ENCODE assay signal across 16 cellular contexts in the genomic region with DNA sequence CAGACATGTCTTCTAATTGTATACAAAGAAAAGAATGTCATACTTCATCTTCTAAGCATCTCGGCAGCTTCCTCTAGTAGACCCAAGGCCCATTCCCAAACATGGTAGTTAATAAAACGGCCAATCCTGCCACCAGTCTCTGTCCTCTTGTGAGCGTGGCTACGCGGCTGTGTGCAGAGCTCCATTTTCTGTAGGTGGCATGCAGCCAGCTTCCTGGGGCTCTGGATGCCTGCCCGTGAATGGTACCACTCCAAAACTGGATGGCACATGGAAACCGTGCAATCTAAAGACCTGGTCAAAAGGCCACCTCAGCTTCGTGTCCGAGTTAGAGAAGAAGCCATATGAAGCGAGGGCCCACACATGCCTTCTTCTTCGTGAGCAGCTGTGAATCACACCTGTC.
DNase-seq lines count a peak whose midpoint lies in the region; ATAC-seq and TF ChIP-seq lines count a peak whose summit lies in the region.
"Had no signal": no experiment of that assay in that cellular context is flagged by ENCODE, and none has a peak within 500 bp of the region (broad histone marks: within the 10 kb centered on the region; RNA-seq: fewer than 3 reads in every experiment).

No MANE protein-coding gene starts in this region.

- intact Hi-C loops in left ventricle myocardium superior (cut with micrococcal nuclease): no loop called here

- no peaks in the 10 kb centered on the region for H3K79me2 ChIP-seq in SK-N-SH (ENCODE audit: insufficient read depth)

- CTCF ChIA-PET in SK-N-SH (lab: Yijun Ruan, JAX): no interaction called here

- no peak for TF ChIP-seq RAD21 in SK-N-SH (IDR thresholded peaks at IDR 0.05; ENCODE audit: low read length)

- peak; percentile 72 for DNase-seq in COR-L47 (lab: John Stamatoyannopoulos, UW)
- peak; percentile 72 for DNase-seq in NCI-H146 (lab: John Stamatoyannopoulos, UW)
- DNase-seq in NCI-H69 (lab: John Stamatoyannopoulos, UW): peak; percentile 93
- peak; percentile 72 for DNase-seq in left ventricle myocardium superior
- no peak for DNase-seq in foreskin fibroblast
- DNase-seq in SK-N-SH: no peak
- DNase-seq in NCI-H1048 (lab: John Stamatoyannopoulos, UW): no peak
- DNase-seq: activated CD4-positive, alpha-beta T cell treated with anti-CD3 and anti-CD28 coated beads, Interleukin-2, amount 10 ng/mL, durations not matched to agents 7 days and 5 days; activated naive CD4-positive, alpha-beta T cell treated with anti-CD3 and anti-CD28 coated beads, Interleukin-2, amount 50 U/mL, for 16 hours; CD8-positive, alpha-beta T cell; cortex of kidney; GDM1; GOT3; immature natural killer cell; NCI-H187 had no signal

- H3K9me3 ChIP-seq in SK-N-SH: no peaks in the 10 kb centered on the region

- H3K9ac ChIP-seq in SK-N-SH: no peak overlapping the region

- POLR2A ChIA-PET in SK-N-SH (lab: Yijun Ruan, JAX): no interaction called here

- 68% methylated on average over 6 of the region's 11 CpGs for WGBS in SK-N-SH (ENCODE audit: low lambda C conversion rate)

- peaks cover 0 to 3% of the 10 kb centered on the region in 2 experiments; a peak in 2 of 4 replicates for H3K4me1 ChIP-seq in SK-N-SH (ENCODE audit: control insufficient read depth in 1 of 2, insufficient read depth in 2 of 2, low read depth in 1 of 2, low read length in 1 of 2)

- 0 out of 2 replicates have a peak, but pooled peaks cover 3% of the 10 kb centered on the region for H4K20me1 ChIP-seq in SK-N-SH (ENCODE audit: insufficient read depth)

- no peaks in the 10 kb centered on the region for H3K36me3 ChIP-seq in SK-N-SH (replicated peaks in 1 of 2; ENCODE audit: control insufficient read depth in 1 of 2, insufficient read depth in 2 of 2, low read length in 1 of 2)

- peak; percentile 91 for ATAC-seq in left ventricle myocardium superior
- no peak for ATAC-seq in GM18519 (IDR thresholded peaks at IDR 0.05; ENCODE audit: low FRiP score, unreplicated experiment)
- ATAC-seq: CD8-positive, alpha-beta T cell had no signal

- no peak overlapping the region for H2AFZ ChIP-seq in SK-N-SH (ENCODE audit: low read depth)

- no peak overlapping the region for H3K4me2 ChIP-seq in SK-N-SH

- H3K4me3 ChIP-seq in foreskin fibroblast (ENCODE audit: low read depth in 1 of 2, low read length in 2 of 2): no peak overlapping the region
- no peak overlapping the region for H3K4me3 ChIP-seq in SK-N-SH (ENCODE audit: low read depth in 2 of 2, low read length in 1 of 2)

- H3F3A ChIP-seq in SK-N-SH (replicated peaks; ENCODE audit: insufficient read depth): no peaks in the 10 kb centered on the region

- no peak overlapping the region for H3K27ac ChIP-seq in SK-N-SH (ENCODE audit: low read depth in 2 of 2, low read length in 1 of 2)

- H3K9me2 ChIP-seq in SK-N-SH: no peaks in the 10 kb centered on the region

- no peak for TF ChIP-seq EP300 in SK-N-SH (IDR thresholded peaks at IDR 0.05; ENCODE audit: borderline replicate concordance in 1 of 2, low read depth in 1 of 2, low read length in 1 of 2)

- no peak for TF ChIP-seq CTCF in foreskin fibroblast (IDR thresholded peaks at IDR 0.05; ENCODE audit: low read depth, low read length)
- TF ChIP-seq CTCF in SK-N-SH (IDR thresholded peaks at IDR 0.05): no peak

- H3K27me3 ChIP-seq in SK-N-SH (ENCODE audit: insufficient read depth): no peaks in the 10 kb centered on the region

TF ChIP-seq in SK-N-SH, 30 proteins besides CTCF, POLR2A, EP300 and RAD21:
- TF ChIP-seq FOSL2 (IDR thresholded peaks at IDR 0.05; ENCODE audit: borderline replicate concordance, low read depth): no peak
- no peak for TF ChIP-seq FOXJ3 (CRISPR knock-in tag; IDR thresholded peaks at IDR 0.05)
- TF ChIP-seq REST (IDR thresholded peaks at IDR 0.05; ENCODE audit: low read depth, low read length): no peak
- TF ChIP-seq TAF1 (IDR thresholded peaks at IDR 0.05; ENCODE audit: borderline replicate concordance, low read depth, low read length): no peak
- TF ChIP-seq POLR2AphosphoS5 (IDR thresholded peaks at IDR 0.05; ENCODE audit: low read depth, low read length): no peak
- TF ChIP-seq, protein P1, sequence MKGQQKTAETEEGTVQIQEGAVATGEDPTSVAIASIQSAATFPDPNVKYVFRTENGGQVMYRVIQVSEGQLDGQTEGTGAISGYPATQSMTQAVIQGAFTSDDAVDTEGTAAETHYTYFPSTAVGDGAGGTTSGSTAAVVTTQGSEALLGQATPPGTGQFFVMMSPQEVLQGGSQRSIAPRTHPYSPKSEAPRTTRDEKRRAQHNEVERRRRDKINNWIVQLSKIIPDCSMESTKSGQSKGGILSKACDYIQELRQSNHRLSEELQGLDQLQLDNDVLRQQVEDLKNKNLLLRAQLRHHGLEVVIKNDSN (IDR thresholded peaks at IDR 0.05; ENCODE audit: borderline replicate concordance, low read depth): no peak
- TF ChIP-seq MEF2A (IDR thresholded peaks at IDR 0.05; ENCODE audit: borderline replicate concordance, low read depth): no peak
- TF ChIP-seq GATA2 (CRISPR knock-in tag; IDR thresholded peaks at IDR 0.05): no peak
- TF ChIP-seq NFIC (IDR thresholded peaks at IDR 0.05; ENCODE audit: borderline replicate concordance): no peak
- no peak for TF ChIP-seq ELF1 (IDR thresholded peaks at IDR 0.05)
- no peak for TF ChIP-seq TEAD4 (IDR thresholded peaks at IDR 0.05; ENCODE audit: borderline replicate concordance, insufficient read depth)
- TF ChIP-seq ZBTB33 (IDR thresholded peaks at IDR 0.05; ENCODE audit: borderline replicate concordance, low read depth): no peak
- TF ChIP-seq SIN3A (IDR thresholded peaks at IDR 0.05; ENCODE audit: borderline replicate concordance, low read depth, low read length): no peak

Comparison
In these comparisons a context has a peak if more than half of its experiments do, and no peak if none do; other contexts are left out.
1. DNase-seq: peak in COR-L47 (single experiment), NCI-H146 (single experiment), NCI-H69 (single experiment) and left ventricle myocardium superior (single experiment); none in foreskin fibroblast (0 of 2), SK-N-SH (single experiment) and NCI-H1048 (single experiment).